ENCODE assay signal across 10 cellular contexts in the genomic region with DNA sequence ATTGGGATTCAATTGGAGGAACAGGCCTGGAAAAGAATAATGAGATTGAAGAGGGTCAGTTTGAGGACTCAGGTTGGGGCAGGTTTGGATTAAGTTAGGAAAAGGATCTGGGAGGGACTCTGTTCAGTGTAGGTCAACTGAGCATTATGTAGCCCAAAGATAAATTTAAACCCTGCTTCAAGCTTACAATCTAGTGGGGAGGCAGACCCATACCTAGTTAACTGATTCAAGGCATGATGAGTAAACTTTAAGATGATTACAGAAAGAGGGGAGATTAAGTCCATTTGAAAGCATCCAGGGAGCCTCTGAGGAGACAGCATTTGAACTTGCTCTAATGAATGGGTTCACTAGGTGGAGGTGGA. TPM values are rescaled to one million over a fixed set of nuclear protein-coding genes. Genes with fewer than 3 reads are reported as not detected.
DNase-seq lines count a peak whose midpoint lies in the region; ATAC-seq and TF ChIP-seq lines count a peak whose summit lies in the region.
"Had no signal": no experiment of that assay in that cellular context is flagged by ENCODE, and none has a peak within 500 bp of the region (broad histone marks: within the 10 kb centered on the region; RNA-seq: fewer than 3 reads in every experiment).

No MANE protein-coding gene starts in this region.

- H3K9me2 ChIP-seq in SK-N-SH (no peaks in the 10 kb centered on the region), PC-3 (replicated peaks; ENCODE audit: low read length) (no peaks in the 10 kb centered on the region)

- peak overlapping the region; percentile 66 for H3K4me2 ChIP-seq in SK-N-SH
- peak overlapping the region; percentile 17; the same call in 1 of the 2 replicates for H3K4me2 ChIP-seq in PC-3 (ENCODE audit: low read length)

- BruUV-seq in PC-3 (replicated peaks; lab: Mats Ljungman, UMichigan): no TSS peak

- H4K20me1 ChIP-seq in SK-N-SH (ENCODE audit: insufficient read depth) (no peaks in the 10 kb centered on the region), PC-3 (ENCODE audit: low read length) (no peaks in the 10 kb centered on the region)

- peak overlapping the region; percentile 43; the same call in 1 of the 2 replicates for H3K9ac ChIP-seq in SK-N-SH
- no peak overlapping the region for H3K9ac ChIP-seq in PC-3 (ENCODE audit: low read length)
- H3K9ac ChIP-seq in skeletal muscle tissue (ENCODE audit: low read depth in 1 of 3, low read length in 3 of 3): no peak overlapping the region

- TF ChIP-seq EP300 in SK-N-SH (IDR thresholded peaks at IDR 0.05; ENCODE audit: borderline replicate concordance in 1 of 2, low read depth in 1 of 2, low read length in 1 of 2): no peak

- POLR2A ChIA-PET in SK-N-SH (lab: Yijun Ruan, JAX) (no interaction called here), PC-3 (lab: Charles Lee; ENCODE audit: unreplicated experiment) (interaction anchor here (0.6 kb wide), 1 partner anchor 62 kb away, joined by 3 read pairs; no protein-coding TSS in a partner anchor)

- ATAC-seq in SK-N-SH treated with all-trans-retinoic acid at 6 μM for 48 hours (no peak), PC-3 (no peak), GM21717 (IDR thresholded peaks at IDR 0.05; ENCODE audit: unreplicated experiment) (no peak), left lung (no peak)

- H3K27ac ChIP-seq in SK-N-SH (ENCODE audit: low read depth in 2 of 2, low read length in 1 of 2) (peak overlapping the region; percentile 14 to 77; a peak in 3 of 4 replicates), PC-3 (ENCODE audit: low read length) (peak overlapping the region; percentile 45), dorsolateral prefrontal cortex (peak overlapping the region in 46 of 59 donors; percentile 2 to 91 (median 81)), skeletal muscle tissue (ENCODE audit: low read depth, low read length) (peak overlapping the region; percentile 69), left lung (peak overlapping the region in 1 of 2 donors; percentile 95)
- H3K27ac ChIP-seq: 22Rv1 had no signal

- DNase-seq in SK-N-SH (no peak), PC-3 (no peak), dorsolateral prefrontal cortex (no peak), NCI-H2196 (lab: John Stamatoyannopoulos, UW; ENCODE audit: unreplicated experiment) (no peak), left lung (no peak)

- H2AFZ ChIP-seq in SK-N-SH (ENCODE audit: low read depth) (no peak overlapping the region), PC-3 (ENCODE audit: low read length) (no peak overlapping the region)

- TF ChIP-seq RAD21 in SK-N-SH (IDR thresholded peaks at IDR 0.05; ENCODE audit: low read length): no peak

- H3K79me2 ChIP-seq in SK-N-SH (ENCODE audit: insufficient read depth) (0 out of 2 replicates have a peak, but pooled peaks cover 6% of the 10 kb centered on the region), PC-3 (ENCODE audit: low read length) (no peaks in the 10 kb centered on the region)

- H3K27me3 ChIP-seq in SK-N-SH (ENCODE audit: insufficient read depth) (no peaks in the 10 kb centered on the region), PC-3 (ENCODE audit: low read length) (no peaks in the 10 kb centered on the region), dorsolateral prefrontal cortex (no peaks in the 10 kb centered on the region), skeletal muscle tissue (ENCODE audit: control insufficient read depth in 3 of 3, insufficient read depth in 3 of 3, low read length in 3 of 3) (no peaks in the 10 kb centered on the region), left lung (peaks cover 0 to 3% of the 10 kb centered on the region in 2 donors)

- peaks cover 33% of the 10 kb centered on the region for H3F3A ChIP-seq in SK-N-SH (replicated peaks; ENCODE audit: insufficient read depth)
- H3F3A ChIP-seq in PC-3 (ENCODE audit: low read length, unreplicated experiment): no peaks in the 10 kb centered on the region

- CTCF ChIA-PET in SK-N-SH (lab: Yijun Ruan, JAX): interaction anchor here (0.9 to 5.7 kb wide), 4 partner anchors 12 to 38 kb away, joined by 3 to 29 read pairs (median 4); partner anchors contain the start of genes ATP6V1G2 and LTB
- CTCF ChIA-PET in PC-3 (lab: Charles Lee): no interaction called here

- H3K9me3 ChIP-seq in SK-N-SH (no peaks in the 10 kb centered on the region), PC-3 (ENCODE audit: low read length) (no peaks in the 10 kb centered on the region), skeletal muscle tissue (ENCODE audit: control insufficient read depth in 3 of 3, low read length in 3 of 3) (no peaks in the 10 kb centered on the region), left lung (no peaks in the 10 kb centered on the region)

- peaks cover 16 to 26% of the 10 kb centered on the region in 2 experiments for H3K36me3 ChIP-seq in SK-N-SH (replicated peaks in 1 of 2; ENCODE audit: control insufficient read depth in 1 of 2, insufficient read depth in 2 of 2, low read length in 1 of 2)
- H3K36me3 ChIP-seq in PC-3 (ENCODE audit: low read depth, low read length): peaks cover 9% of the 10 kb centered on the region; the same call in 1 of the 2 replicates
- peaks cover 21 to 28% (median 24%) of the 10 kb centered on the region in 3 donors for H3K36me3 ChIP-seq in skeletal muscle tissue (ENCODE audit: control insufficient read depth in 3 of 3, insufficient read depth in 3 of 3, low read length in 3 of 3)
- peaks cover 0 to 31% of the 10 kb centered on the region in 2 donors for H3K36me3 ChIP-seq in left lung

- intact Hi-C loops in PC-3 (cut with micrococcal nuclease): no loop called here
- intact Hi-C loops in dorsolateral prefrontal cortex (cut with DNase I): no loop called here
- intact Hi-C loops in left lung (cut with DNase I): no loop called here

- TF ChIP-seq CTCF in SK-N-SH (IDR thresholded peaks at IDR 0.05) (no peak), PC-3 (conservative IDR thresholded peaks at IDR 0.05; ENCODE audit: low read depth, low read length) (no peak), dorsolateral prefrontal cortex (IDR thresholded peaks at IDR 0.05 in 54 of 56, conservative IDR thresholded peaks at IDR 0.05 in 2 of 56; ENCODE audit: low read depth in 1 of 56, partially characterized antibody in 56 of 56) (no peak), left lung (IDR thresholded peaks at IDR 0.05) (no peak)

- H3K4me1 ChIP-seq in SK-N-SH (ENCODE audit: control insufficient read depth in 1 of 2, insufficient read depth in 2 of 2, low read depth in 1 of 2, low read length in 1 of 2) (peaks cover 0 to 20% of the 10 kb centered on the region in 2 experiments; a peak in 3 of 4 replicates), PC-3 (ENCODE audit: insufficient read depth, low read length) (peaks cover 23% of the 10 kb centered on the region), skeletal muscle tissue (ENCODE audit: control insufficient read depth in 3 of 3, insufficient read depth in 3 of 3, low read length in 3 of 3) (peaks cover 27 to 42% (median 37%) of the 10 kb centered on the region in 3 donors), left lung (peaks cover 7 to 78% of the 10 kb centered on the region in 2 donors)

- no peak overlapping the region for H3K4me3 ChIP-seq in SK-N-SH (ENCODE audit: low read depth in 2 of 2, low read length in 1 of 2)
- no peak overlapping the region for H3K4me3 ChIP-seq in PC-3 (ENCODE audit: low read length)
- H3K4me3 ChIP-seq in dorsolateral prefrontal cortex: no peak overlapping the region
- no peak overlapping the region for H3K4me3 ChIP-seq in skeletal muscle tissue (ENCODE audit: low read length in 3 of 3)
- no peak overlapping the region for H3K4me3 ChIP-seq in left lung

TF ChIP-seq in SK-N-SH, 30 proteins besides CTCF, POLR2A, EP300 and RAD21 (continues in another document):
- TF ChIP-seq SMC3 (IDR thresholded peaks at IDR 0.05; ENCODE audit: low read depth, low read length): no peak
- TF ChIP-seq CHD2 (IDR thresholded peaks at IDR 0.05; ENCODE audit: low read length, partially characterized antibody): no peak
- TF ChIP-seq GABPA (IDR thresholded peaks at IDR 0.05; ENCODE audit: low read depth): no peak

RNA-seq across cellular contexts. Expression of gene LTA, which starts 11.4 kb away (rescaled TPM):
- polyA plus RNA-seq in SK-N-SH (2012; rRNA removed): not detected in 2 replicates
- 0.03 TPM in 1 of 2 replicates, not detected in the other for polyA plus RNA-seq in SK-N-SH (2012; cell fraction: cytosol; rRNA removed)
- polyA plus RNA-seq in SK-N-SH (2012; cell fraction: nucleus; rRNA removed): 0.06 and 0.07 TPM in 2 replicates
- total RNA-seq in PC-3 (2014; rRNA removed): not detected in 2 replicates
- total RNA-seq in dorsolateral prefrontal cortex: 1 to 10 TPM in 4 of 120 experiments, under 1 TPM in 44, not detected in 72; 0.30 to 1.9 (median 0.53) TPM
- total RNA-seq in skeletal muscle tissue: not detected
- total RNA-seq in left lung: under 1 TPM; 0.17 to 0.65 TPM
- total RNA-seq: subcutaneous adipose tissue had no signal

RNA-seq across cellular contexts. Expression of gene NFKBIL1, which starts 13.3 kb away (rescaled TPM):
- polyA plus RNA-seq in SK-N-SH (2012; rRNA removed): 14.6 and 17.1 TPM in 2 replicates
- 11.8 and 14.3 TPM in 2 replicates for polyA plus RNA-seq in SK-N-SH (2012; cell fraction: cytosol; rRNA removed)
- polyA plus RNA-seq in SK-N-SH (2012; cell fraction: nucleus; rRNA removed): 20.8 and 29.3 TPM in 2 replicates
- total RNA-seq in PC-3 (2014; rRNA removed): 38.2 and 46.9 TPM in 2 replicates
- 10 to 100 TPM; 13.8 to 27.3 (median 20.1) TPM for total RNA-seq in dorsolateral prefrontal cortex
- total RNA-seq in skeletal muscle tissue: 20.4 TPM
- total RNA-seq in left lung: 10 to 100 TPM; 15.0 to 17.2 TPM

RNA-seq across cellular contexts. Expression of gene ATP6V1G2, which starts 14.3 kb away (rescaled TPM):
- 13.6 and 15.6 TPM in 2 replicates for polyA plus RNA-seq in SK-N-SH (2012; rRNA removed)
- 14.3 and 17.1 TPM in 2 replicates for polyA plus RNA-seq in SK-N-SH (2012; cell fraction: cytosol; rRNA removed)
- polyA plus RNA-seq in SK-N-SH (2012; cell fraction: nucleus; rRNA removed): 10.1 and 16.5 TPM in 2 replicates
- total RNA-seq in PC-3 (2014; rRNA removed): 1.1 and 1.2 TPM in 2 replicates
- 100 to 1,000 TPM in 118 of 120 experiments, 10 to 100 TPM in 2; 80.0 to 352 (median 250) TPM for total RNA-seq in dorsolateral prefrontal cortex
- total RNA-seq in skeletal muscle tissue: 1.0 TPM
- total RNA-seq in left lung: 1 to 10 TPM; 1.0 to 1.6 TPM

RNA-seq across cellular contexts. Expression of gene TNF, which starts 14.7 kb away (rescaled TPM):
- polyA plus RNA-seq in SK-N-SH (2012; rRNA removed): not detected in 2 replicates
- polyA plus RNA-seq in SK-N-SH (2012; cell fraction: cytosol; rRNA removed): not detected in 2 replicates
- polyA plus RNA-seq in SK-N-SH (2012; cell fraction: nucleus; rRNA removed): not detected in 2 replicates
- total RNA-seq in PC-3 (2014; rRNA removed) (not detected in 2 replicates), dorsolateral prefrontal cortex (1 to 10 TPM in 5 of 120 experiments, under 1 TPM in 34, not detected in 81; 0.23 to 1.3 (median 0.41) TPM), skeletal muscle tissue (not detected), left lung (10 to 100 TPM in 1 of 2 donors, under 1 TPM in 1; 0.29 to 10.4 TPM)

RNA-seq across cellular contexts. Expression of gene DDX39B, which starts 18.9 kb away (rescaled TPM):
- 502 and 556 TPM in 2 replicates for polyA plus RNA-seq in SK-N-SH (2012; rRNA removed)
- 262 and 369 TPM in 2 replicates for polyA plus RNA-seq in SK-N-SH (2012; cell fraction: cytosol; rRNA removed)
- polyA plus RNA-seq in SK-N-SH (2012; cell fraction: nucleus; rRNA removed): 1,458 and 1,636 TPM in 2 replicates
- total RNA-seq in PC-3 (2014; rRNA removed) (410 and 465 TPM in 2 replicates), dorsolateral prefrontal cortex (100 to 1,000 TPM; 154 to 265 (median 191) TPM), skeletal muscle tissue (436 TPM), left lung (100 to 1,000 TPM; 201 to 319 TPM)

Comparison
In these comparisons a context has a peak if more than half of its experiments do, and no peak if none do; other contexts are left out.
1. RNA of gene ATP6V1G2, which starts 14.3 kb away (total RNA-seq): 80.0 to 352 TPM in dorsolateral prefrontal cortex; 1.0 to 1.6 TPM in left lung, 1.1 to 1.2 TPM in PC-3 and 1.0 TPM in skeletal muscle tissue (single experiment); every median in the first group is over 10 times any median in the second.